Comparison of ENCODE assay signal across 8 cellular contexts in the genomic region with DNA sequence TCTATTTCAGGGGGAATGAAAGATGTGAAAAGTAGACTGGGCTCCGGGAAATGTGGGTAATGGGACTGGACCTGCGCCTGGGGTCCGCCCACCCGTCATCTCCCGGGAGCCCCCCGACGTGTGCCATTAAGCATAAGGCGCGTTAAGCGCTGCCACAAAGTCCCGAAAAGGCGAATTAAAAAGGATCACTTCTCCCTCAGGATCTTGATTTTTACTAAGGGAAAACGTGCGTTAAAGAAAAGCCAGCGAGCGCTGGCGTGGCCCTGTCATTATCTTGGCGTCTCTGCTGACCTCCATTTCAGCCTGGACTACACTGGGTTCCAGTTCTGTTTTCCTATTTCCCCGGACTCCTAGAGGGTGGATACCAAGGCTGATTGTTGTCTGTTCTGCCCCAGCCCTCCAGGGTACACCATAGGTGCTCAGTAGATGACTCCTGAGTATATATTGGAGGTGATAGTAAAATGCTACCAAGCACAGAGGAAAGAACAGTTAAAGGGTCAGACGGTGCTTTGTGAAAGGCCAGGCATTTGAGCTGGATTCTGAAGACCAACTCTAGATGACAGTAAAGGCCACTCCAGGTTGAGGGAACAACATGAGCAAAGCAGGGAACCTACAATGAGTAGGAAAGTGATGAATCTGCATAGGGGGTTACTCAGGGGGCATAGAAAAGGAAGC.
A peak's percentile ranks its signal among the peaks of the same experiment; 100 is the strongest.
DNase-seq lines count a peak whose midpoint lies in the region; ATAC-seq and TF ChIP-seq lines count a peak whose summit lies in the region.

No MANE protein-coding gene starts in this region.

- H3F3A ChIP-seq in Loucy (ENCODE audit: low read depth): 0 out of 2 replicates have a peak, but pooled peaks cover 4% of the 10 kb centered on the region

- ATAC-seq in left ventricle myocardium superior (peak; percentile 15), GM19467 (IDR thresholded peaks at IDR 0.05; ENCODE audit: unreplicated experiment) (no peak)

- H3K27ac ChIP-seq in adipose tissue (ENCODE audit: low read depth, low read length): peak overlapping the region; percentile 51

- DNase-seq in GM03348 (ENCODE audit: low spot score): peak; percentile 60
- DNase-seq in left ventricle myocardium superior: peak; percentile 34
- DNase-seq in pons (ENCODE audit: low spot score): peak; percentile 36
- no peak for DNase-seq in mesenteric fat pad (ENCODE audit: low spot score)
- no peak for DNase-seq in NCI-H1105 (lab: John Stamatoyannopoulos, UW)

- no peak for TF ChIP-seq CTCF in Loucy (conservative IDR thresholded peaks at IDR 0.05; ENCODE audit: low read length)

- H3K79me2 ChIP-seq in Loucy (ENCODE audit: insufficient read depth, low read length): no peaks in the 10 kb centered on the region

- H2AFZ ChIP-seq in Loucy (ENCODE audit: low read length): peak overlapping the region; percentile 98

- WGBS in adipose tissue, 3 donors: 4 to 13% (median 10%) methylated on average over 20 of the region's 20 CpGs

- no peaks in the 10 kb centered on the region for H3K27me3 ChIP-seq in Loucy (ENCODE audit: insufficient read depth, low read length, poor library complexity, severe bottlenecking)

- H3K4me2 ChIP-seq in Loucy (ENCODE audit: low read depth, low read length, poor library complexity, severe bottlenecking): peak overlapping the region; percentile 78

- no peaks in the 10 kb centered on the region for H3K9me2 ChIP-seq in Loucy (replicated peaks; ENCODE audit: low read depth, low read length)

- no peaks in the 10 kb centered on the region for H4K20me1 ChIP-seq in Loucy (ENCODE audit: insufficient read depth, low read length, poor library complexity, severe bottlenecking)

- H3K9me3 ChIP-seq in Loucy (ENCODE audit: insufficient read depth, low read depth, low read length): no peaks in the 10 kb centered on the region

- intact Hi-C loops in left ventricle myocardium superior (cut with micrococcal nuclease): loop anchor here (5.0 kb wide), 1 partner anchor 89 kb away; a partner anchor contains a TSS

- H3K4me1 ChIP-seq in Loucy (ENCODE audit: insufficient read depth, low read length, poor library complexity, severe bottlenecking): peaks cover 19% of the 10 kb centered on the region

- no peaks in the 10 kb centered on the region for H3K36me3 ChIP-seq in Loucy (ENCODE audit: insufficient read depth, low read length)

- peak overlapping the region; percentile 79 for H3K9ac ChIP-seq in Loucy (ENCODE audit: low read depth, low read length, poor library complexity, severe bottlenecking)

- peak overlapping the region; percentile 88 for H3K4me3 ChIP-seq in Loucy (ENCODE audit: low read length, poor library complexity, severe bottlenecking)

Comparison
In these comparisons a context has a peak if more than half of its experiments do, and no peak if none do; other contexts are left out.
1. DNase-seq: peak in GM03348 (single experiment), left ventricle myocardium superior (single experiment) and pons (single experiment); none in mesenteric fat pad (single experiment) and NCI-H1105 (single experiment).